Comparison of ENCODE assay signal across 15 cellular contexts in genomic region chr1:9373614-9374013, GRCh38.
DNase-seq lines count a peak whose midpoint lies in the region; ATAC-seq and TF ChIP-seq lines count a peak whose summit lies in the region.
"Had no signal": no experiment of that assay in that cellular context is flagged by ENCODE, and none has a peak within 500 bp of the region (broad histone marks: within the 10 kb centered on the region; RNA-seq: fewer than 3 reads in every experiment).

No MANE protein-coding gene starts in this region.

- H3K27me3 Mint-ChIP-seq in neural progenitor cell (ENCODE audit: insufficient read depth, low read depth), result peaks cover 12% of the 10 kb centered on the region

- H2AFZ ChIP-seq in neural progenitor cell (replicated peaks) (no peak overlapping the region), GM23248 (no peak overlapping the region)

- in situ Hi-C loops in GM23248 (cut with MboI), result no loop called here

- peak; percentile 81 for DNase-seq in MV-4-11 (lab: John Stamatoyannopoulos, UW)
- no peak for DNase-seq in neural progenitor cell (ENCODE audit: low spot score)
- no peak for DNase-seq in GM23248
- no peak for DNase-seq in foreskin keratinocyte
- DNase-seq: activated CD8-positive, alpha-beta memory T cell treated with anti-CD3 and anti-CD28 coated beads for 24 hours; amniotic stem cell; HFFc6; NCI-H1694; NCI-H524 had no signal

- no peaks in the 10 kb centered on the region for H3K36me3 Mint-ChIP-seq in neural progenitor cell

- no peaks in the 10 kb centered on the region for H3F3A ChIP-seq in neural progenitor cell (ENCODE audit: low read depth)
- no peaks in the 10 kb centered on the region for H3F3A ChIP-seq in GM23248 (ENCODE audit: insufficient read depth)

- peaks cover 54% of the 10 kb centered on the region for H3K4me1 Mint-ChIP-seq in neural progenitor cell

- peak overlapping the region; percentile 65 to 89 (median 72) for H3K4me2 ChIP-seq in BLaER1 treated with 17β-estradiol and CSF1 and Interleukin-3, amounts not matched to agents 10 nM and 100 nM
- H3K4me2 ChIP-seq in neural progenitor cell, result no peak overlapping the region
- H3K4me2 ChIP-seq in GM23248 (ENCODE audit: unreplicated experiment), result no peak overlapping the region
- H3K4me2 ChIP-seq: KMS-11 had no signal

- H3K9ac ChIP-seq in BLaER1 treated with 17β-estradiol and CSF1 and Interleukin-3, amounts not matched to agents 10 nM and 100 nM, result peak overlapping the region in 6 of 11 experiments; percentile 2 to 50 (median 22); a peak in 5 of 22 replicates
- H3K9ac ChIP-seq in neural progenitor cell, result no peak overlapping the region
- H3K9ac ChIP-seq in GM23248, result no peak overlapping the region
- H3K9ac ChIP-seq: KMS-11 had no signal

- H3K27me3 ChIP-seq in BLaER1 treated with 17β-estradiol and CSF1 and Interleukin-3, amounts not matched to agents 10 nM and 100 nM, result no peaks in the 10 kb centered on the region
- H3K27me3 ChIP-seq in esophagus (ENCODE audit: control insufficient read depth in 1 of 2, insufficient read depth in 2 of 2, low read length in 2 of 2), result no peaks in the 10 kb centered on the region
- H3K27me3 ChIP-seq in neural progenitor cell, result no peaks in the 10 kb centered on the region
- no peaks in the 10 kb centered on the region for H3K27me3 ChIP-seq in GM23248 (replicated peaks; ENCODE audit: insufficient read depth)
- no peaks in the 10 kb centered on the region for H3K27me3 ChIP-seq in foreskin keratinocyte

- ATAC-seq in HG02798 (IDR thresholded peaks at IDR 0.05; ENCODE audit: poor library complexity, unreplicated experiment), result no peak
- ATAC-seq in foreskin keratinocyte, result no peak
- no peak for ATAC-seq in GM19395 (IDR thresholded peaks at IDR 0.05; ENCODE audit: unreplicated experiment)

- H3K9me2 ChIP-seq in GM23248 (ENCODE audit: insufficient read depth), result no peaks in the 10 kb centered on the region

- H3K27ac ChIP-seq in BLaER1 treated with 17β-estradiol and CSF1 and Interleukin-3, amounts not matched to agents 10 nM and 100 nM, result peak overlapping the region in 7 of 11 experiments; percentile 40 to 69 (median 61); a peak in 14 of 22 replicates
- H3K27ac ChIP-seq in esophagus (ENCODE audit: low read depth in 2 of 2, low read length in 1 of 2), result peak overlapping the region; percentile 29 to 56
- H3K27ac ChIP-seq in neural progenitor cell, result no peak overlapping the region
- H3K27ac ChIP-seq in GM23248, result no peak overlapping the region
- no peak overlapping the region for H3K27ac ChIP-seq in foreskin keratinocyte
- H3K27ac ChIP-seq: KMS-11 had no signal

- H3K27ac Mint-ChIP-seq in neural progenitor cell, result peak overlapping the region; percentile 13
- H3K27ac Mint-ChIP-seq: HFFc6 had no signal

- H4K20me1 ChIP-seq in BLaER1 treated with 17β-estradiol and CSF1 and Interleukin-3, amounts not matched to agents 10 nM and 100 nM, result peaks cover 0 to 11% (median 0%) of the 10 kb centered on the region in 11 experiments; a peak in 4 of 22 replicates
- H4K20me1 ChIP-seq in neural progenitor cell (ENCODE audit: low read depth), result no peaks in the 10 kb centered on the region
- H4K20me1 ChIP-seq in GM23248 (ENCODE audit: insufficient read depth), result no peaks in the 10 kb centered on the region

- H3K9me3 ChIP-seq in BLaER1 treated with 17β-estradiol and CSF1 and Interleukin-3, amounts not matched to agents 10 nM and 100 nM (replicated peaks in 1 of 11), result no peaks in the 10 kb centered on the region
- H3K9me3 ChIP-seq in esophagus (ENCODE audit: control insufficient read depth in 2 of 2, insufficient read depth in 1 of 2, low read depth in 1 of 2, low read length in 1 of 2), result no peaks in the 10 kb centered on the region
- H3K9me3 ChIP-seq in neural progenitor cell (ENCODE audit: low read depth), result no peaks in the 10 kb centered on the region
- no peaks in the 10 kb centered on the region for H3K9me3 ChIP-seq in GM23248 (ENCODE audit: low read depth)
- H3K9me3 ChIP-seq: prostate gland had no signal

- H3K9me3 Mint-ChIP-seq in neural progenitor cell, result no peaks in the 10 kb centered on the region
- H3K9me3 Mint-ChIP-seq: HFFc6 had no signal

- peaks cover 37 to 72% (median 67%) of the 10 kb centered on the region in 10 experiments for H3K4me1 ChIP-seq in BLaER1 treated with 17β-estradiol and CSF1 and Interleukin-3, amounts not matched to agents 10 nM and 100 nM
- peaks cover 0 to 28% of the 10 kb centered on the region in 2 donors for H3K4me1 ChIP-seq in esophagus (ENCODE audit: control insufficient read depth in 2 of 2, insufficient read depth in 2 of 2, low read length in 1 of 2)
- H3K4me1 ChIP-seq in neural progenitor cell, result peaks cover 12% of the 10 kb centered on the region
- H3K4me1 ChIP-seq in GM23248 (ENCODE audit: insufficient read depth), result no peaks in the 10 kb centered on the region
- H3K4me1 ChIP-seq in foreskin keratinocyte, result peaks cover 11% of the 10 kb centered on the region
- H3K4me1 ChIP-seq: prostate gland had no signal

- TF ChIP-seq CTCF in neural progenitor cell (IDR thresholded peaks at IDR 0.05), result no peak
- TF ChIP-seq CTCF in foreskin keratinocyte (conservative IDR thresholded peaks at IDR 0.05), result no peak

- 62 to 64% methylated on average over 4 of the region's 4 CpGs for WGBS in esophagus, 2 donors
- WGBS in GM23248 (ENCODE audit: low coverage in 1 of 2, low lambda C conversion rate in 2 of 2, missing lambda C conversion rate in 2 of 2), 2 experiments, result 95 to 97% methylated on average over 4 of the region's 4 CpGs

- no peaks in the 10 kb centered on the region for H3K36me3 ChIP-seq in BLaER1 treated with 17β-estradiol and CSF1 and Interleukin-3, amounts not matched to agents 10 nM and 100 nM
- H3K36me3 ChIP-seq in esophagus (ENCODE audit: control insufficient read depth in 2 of 2, insufficient read depth in 2 of 2, low read length in 1 of 2) (peaks cover under 1 to 3% of the 10 kb centered on the region in 2 donors), neural progenitor cell (no peaks in the 10 kb centered on the region), GM23248 (ENCODE audit: low read depth) (no peaks in the 10 kb centered on the region)
- H3K36me3 ChIP-seq: prostate gland had no signal

- H3K4me3 Mint-ChIP-seq in neural progenitor cell, result no peak overlapping the region
- H3K4me3 Mint-ChIP-seq: HFFc6 had no signal

- no peaks in the 10 kb centered on the region for H3K79me2 ChIP-seq in neural progenitor cell (ENCODE audit: low read depth)
- no peaks in the 10 kb centered on the region for H3K79me2 ChIP-seq in GM23248 (ENCODE audit: insufficient read depth)

- 0 out of 20 replicates have a peak overlapping the region, but pooled peaks of 1 of the 10 experiments have one; percentile 4 for H3K4me3 ChIP-seq in BLaER1 treated with 17β-estradiol and CSF1 and Interleukin-3, amounts not matched to agents 10 nM and 100 nM
- H3K4me3 ChIP-seq in esophagus (ENCODE audit: low read depth in 1 of 2, low read length in 2 of 2) (no peak overlapping the region), neural progenitor cell (no peak overlapping the region), GM23248 (no peak overlapping the region)
- H3K4me3 ChIP-seq: prostate gland had no signal

Comparison
In these comparisons a context has a peak if more than half of its experiments do, and no peak if none do; other contexts are left out.
1. H3K27ac ChIP-seq: peak in BLaER1 treated with 17β-estradiol and CSF1 and Interleukin-3, amounts not matched to agents 10 nM and 100 nM (7 of 11) and esophagus (2 of 2); none in neural progenitor cell (single experiment), GM23248 (single experiment) and foreskin keratinocyte (single experiment).
2. H3K4me2 ChIP-seq: peak in BLaER1 treated with 17β-estradiol and CSF1 and Interleukin-3, amounts not matched to agents 10 nM and 100 nM (11 of 11); none in neural progenitor cell (single experiment) and GM23248 (single experiment).
3. H3K9ac ChIP-seq: peak in BLaER1 treated with 17β-estradiol and CSF1 and Interleukin-3, amounts not matched to agents 10 nM and 100 nM (6 of 11); none in neural progenitor cell (single experiment) and GM23248 (single experiment).